ENCODE assay signal across 8 cellular contexts in genomic region chr17:68435876-68436842, GRCh38. TPM values are rescaled to one million over a fixed set of nuclear protein-coding genes. Genes with fewer than 3 reads are reported as not detected.
DNase-seq lines count a peak whose midpoint lies in the region; ATAC-seq lines count a peak whose summit lies in the region.

No MANE protein-coding gene starts in this region.

- intact Hi-C loops in left colon (cut with DNase I, micrococcal nuclease), result no loop called here

- DNase-seq in GM03348 (ENCODE audit: low spot score) (peak; percentile 85), NCI-H446 (lab: John Stamatoyannopoulos, UW) (peak; percentile 21 to 84), left colon (peak; percentile 69 to 86)
- peak; percentile 78 for DNase-seq in central memory CD4-positive, alpha-beta T cell
- peak; percentile 74 to 75 for DNase-seq in stimulated activated CD4-positive, alpha-beta T cell treated with anti-CD3 and anti-CD28 coated beads, Interleukin-4, amount 100 ng/mL, for 48 hours (ENCODE audit: low read depth in 2 of 2)

- peak; percentile 58 for ATAC-seq in HG03045 (IDR thresholded peaks at IDR 0.05; ENCODE audit: unreplicated experiment)
- peak; percentile 76 to 90 for ATAC-seq in activated CD4-positive, CD25-positive, alpha-beta regulatory T cell treated with anti-CD3 and anti-CD28 coated beads, Interleukin-2, amount 50 U/mL, for 24 hours
- ATAC-seq in left colon, result peak; percentile 61
- ATAC-seq in GM21381 (IDR thresholded peaks at IDR 0.05; ENCODE audit: unreplicated experiment), result no peak

RNA-seq across cellular contexts. Expression of gene WIPI1, which starts 21.1 kb away (rescaled TPM):
- 10 to 100 TPM; 78.3 to 95.3 TPM for total RNA-seq in left colon
